1 cellular context compared by ENCODE assay signal in the genomic region with DNA sequence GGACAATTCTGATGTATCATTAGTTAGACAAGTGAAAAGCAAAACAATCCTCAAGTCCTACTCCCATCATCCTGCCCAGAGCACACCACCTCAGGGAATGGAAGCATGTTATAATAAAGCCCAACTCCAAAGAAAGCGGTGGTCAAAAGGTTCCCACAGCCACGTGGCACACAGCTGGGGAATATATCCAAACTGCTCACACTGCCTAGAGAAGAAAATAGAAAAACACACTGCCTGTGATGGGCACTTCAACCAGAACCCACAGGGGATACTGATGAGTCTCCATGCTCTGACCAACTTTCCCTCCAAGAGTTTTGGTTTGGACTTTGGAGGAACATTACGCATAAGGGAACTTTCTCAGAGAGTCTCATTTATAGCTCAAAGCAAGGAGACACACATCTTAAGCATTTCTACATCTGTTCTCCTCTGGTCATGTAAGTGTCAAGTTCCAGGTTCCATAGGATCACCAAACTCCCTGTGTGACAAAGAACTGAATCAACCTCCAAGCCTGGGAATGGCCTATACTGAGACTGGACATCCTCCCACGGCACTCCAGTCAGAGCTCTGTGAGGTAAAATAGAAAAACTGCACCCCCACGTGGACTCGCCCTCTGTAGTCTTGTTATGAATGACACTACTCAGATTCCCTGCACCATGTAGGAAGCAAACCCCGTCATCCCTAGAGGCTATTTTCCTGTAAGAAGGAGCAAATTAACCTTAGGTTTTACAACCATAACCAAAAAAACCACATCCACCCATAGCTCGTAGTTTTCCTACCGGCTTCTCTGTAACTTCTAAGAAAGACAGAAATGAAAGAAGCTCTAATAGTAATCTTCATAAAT.
A peak's percentile ranks its signal among the peaks of the same experiment; 100 is the strongest.
TF ChIP-seq lines count a peak whose summit lies in the region.

No MANE protein-coding gene starts in this region.

TF ChIP-seq in HEK293, 187 proteins besides CTCF, POLR2A, EP300 and RAD21 (continued from another document):
- TF ChIP-seq, protein P1, sequence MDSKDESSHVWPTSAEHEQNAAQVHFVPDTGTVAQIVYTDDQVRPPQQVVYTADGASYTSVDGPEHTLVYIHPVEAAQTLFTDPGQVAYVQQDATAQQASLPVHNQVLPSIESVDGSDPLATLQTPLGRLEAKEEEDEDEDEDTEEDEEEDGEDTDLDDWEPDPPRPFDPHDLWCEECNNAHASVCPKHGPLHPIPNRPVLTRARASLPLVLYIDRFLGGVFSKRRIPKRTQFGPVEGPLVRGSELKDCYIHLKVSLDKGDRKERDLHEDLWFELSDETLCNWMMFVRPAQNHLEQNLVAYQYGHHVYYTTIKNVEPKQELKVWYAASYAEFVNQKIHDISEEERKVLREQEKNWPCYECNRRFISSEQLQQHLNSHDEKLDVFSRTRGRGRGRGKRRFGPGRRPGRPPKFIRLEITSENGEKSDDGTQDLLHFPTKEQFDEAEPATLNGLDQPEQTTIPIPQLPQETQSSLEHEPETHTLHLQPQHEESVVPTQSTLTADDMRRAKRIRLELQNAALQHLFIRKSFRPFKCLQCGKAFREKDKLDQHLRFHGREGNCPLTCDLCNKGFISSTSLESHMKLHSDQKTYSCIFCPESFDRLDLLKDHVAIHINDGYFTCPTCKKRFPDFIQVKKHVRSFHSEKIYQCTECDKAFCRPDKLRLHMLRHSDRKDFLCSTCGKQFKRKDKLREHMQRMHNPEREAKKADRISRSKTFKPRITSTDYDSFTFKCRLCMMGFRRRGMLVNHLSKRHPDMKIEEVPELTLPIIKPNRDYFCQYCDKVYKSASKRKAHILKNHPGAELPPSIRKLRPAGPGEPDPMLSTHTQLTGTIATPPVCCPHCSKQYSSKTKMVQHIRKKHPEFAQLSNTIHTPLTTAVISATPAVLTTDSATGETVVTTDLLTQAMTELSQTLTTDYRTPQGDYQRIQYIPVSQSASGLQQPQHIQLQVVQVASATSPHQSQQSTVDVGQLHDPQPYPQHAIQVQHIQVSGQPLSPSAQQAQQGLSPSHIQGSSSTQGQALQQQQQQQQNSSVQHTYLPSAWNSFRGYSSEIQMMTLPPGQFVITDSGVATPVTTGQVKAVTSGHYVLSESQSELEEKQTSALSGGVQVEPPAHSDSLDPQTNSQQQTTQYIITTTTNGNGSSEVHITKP (tag by site-specific recombination; IDR thresholded peaks at IDR 0.05): peak; percentile 47; the same call in 1 of the 2 replicates
- TF ChIP-seq, protein P2, sequence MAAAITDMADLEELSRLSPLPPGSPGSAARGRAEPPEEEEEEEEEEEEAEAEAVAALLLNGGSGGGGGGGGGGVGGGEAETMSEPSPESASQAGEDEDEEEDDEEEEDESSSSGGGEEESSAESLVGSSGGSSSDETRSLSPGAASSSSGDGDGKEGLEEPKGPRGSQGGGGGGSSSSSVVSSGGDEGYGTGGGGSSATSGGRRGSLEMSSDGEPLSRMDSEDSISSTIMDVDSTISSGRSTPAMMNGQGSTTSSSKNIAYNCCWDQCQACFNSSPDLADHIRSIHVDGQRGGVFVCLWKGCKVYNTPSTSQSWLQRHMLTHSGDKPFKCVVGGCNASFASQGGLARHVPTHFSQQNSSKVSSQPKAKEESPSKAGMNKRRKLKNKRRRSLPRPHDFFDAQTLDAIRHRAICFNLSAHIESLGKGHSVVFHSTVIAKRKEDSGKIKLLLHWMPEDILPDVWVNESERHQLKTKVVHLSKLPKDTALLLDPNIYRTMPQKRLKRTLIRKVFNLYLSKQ (tag by site-specific recombination; IDR thresholded peaks at IDR 0.05; ENCODE audit: borderline replicate concordance): no peak
- no peak for TF ChIP-seq ZNF169 (tag by site-specific recombination; IDR thresholded peaks at IDR 0.05)
TF ChIP-seq in HEK293: peak in this region for 9.
